30 cellular contexts compared by ENCODE assay signal in genomic region chr3:101633186-101633585, GRCh38.
"Had no signal": no experiment of that assay in that cellular context is flagged by ENCODE, and none has a peak within 500 bp of the region (broad histone marks: within the 10 kb centered on the region; RNA-seq: fewer than 3 reads in every experiment).

No MANE protein-coding gene starts in this region.

- H3K4me1 ChIP-seq: adrenal gland, body of pancreas, foreskin keratinocyte, pancreas, right atrium auricular region, tibial nerve had no signal

- H3K4me3 ChIP-seq: adrenal gland, body of pancreas, heart left ventricle, pancreas, right atrium auricular region, tibial nerve had no signal

- FAIRE-seq: colon, endothelial cell of umbilical vein, kidney, pancreas had no signal

- H3K36me3 ChIP-seq: adrenal gland, heart left ventricle, pancreas, right atrium auricular region, tibial nerve had no signal

- DNase-seq: activated B cell treated with CpG ODN at 0.5 μM for 24 hours; activated CD4-positive, alpha-beta T cell treated with anti-CD3 and anti-CD28 coated beads, Interleukin-2, amount 50 U/mL, for 1 hour; activated CD8-positive, alpha-beta memory T cell treated with anti-CD3 and anti-CD28 coated beads, Interleukin-2, amount 10 ng/mL, durations not matched to agents 7 days and 5 days; activated CD8-positive, alpha-beta T cell treated with anti-CD3 and anti-CD28 coated beads for 36 hours; activated effector memory CD4-positive, alpha-beta T cell treated with anti-CD3 and anti-CD28 coated beads, Interleukin-2, amount 50 U/mL, for 16 hours; activated naive CD4-positive, alpha-beta T cell treated with anti-CD3 and anti-CD28 coated beads for 36 hours; activated naive CD8-positive, alpha-beta T cell treated with anti-CD3 and anti-CD28 coated beads for 36 hours; activated T-cell treated with anti-CD3 and anti-CD28 coated beads for 4 hours; aorta; body of pancreas; effector memory CD4-positive, alpha-beta T cell; foreskin keratinocyte; heart left ventricle; hypothalamus; immature natural killer cell; kidney; left colon; mammary epithelial cell; naive B cell; nephron progenitor cell; pancreas; stimulated activated CD4-positive, alpha-beta T cell treated with anti-CD3 and anti-CD28 coated beads, Interleukin-2, amount 100 ng/mL, for 48 hours; stimulated activated naive CD4-positive, alpha-beta T cell treated with Interleukin-2 at 50 U/mL for 16 hours; T-cell had no signal

- H3K9me3 ChIP-seq: adrenal gland, body of pancreas, heart left ventricle, pancreas, right atrium auricular region, tibial nerve had no signal

- H3K27me3 ChIP-seq: adrenal gland, body of pancreas, foreskin keratinocyte, heart left ventricle, pancreas, right atrium auricular region, tibial nerve had no signal

- H3K27ac ChIP-seq: adrenal gland, body of pancreas, foreskin keratinocyte, heart left ventricle, pancreas, right atrium auricular region, tibial nerve had no signal

- ATAC-seq: activated CD8-positive, alpha-beta memory T cell treated with anti-CD3 and anti-CD28 coated beads, Interleukin-2, amount 10 ng/mL, durations not matched to agents 7 days and 5 days; activated CD8-positive, alpha-beta T cell treated with anti-CD3 and anti-CD28 coated beads for 36 hours; body of pancreas; esophagus mucosa; foreskin keratinocyte; heart left ventricle; left colon; pancreas; T-cell had no signal
